Comparison of ENCODE assay signal across 10 cellular contexts in genomic region chr2:11754705-11755026, GRCh38. TPM values are rescaled to one million over a fixed set of nuclear protein-coding genes. Genes with fewer than 3 reads are reported as not detected.
DNase-seq lines count a peak whose midpoint lies in the region; ATAC-seq and TF ChIP-seq lines count a peak whose summit lies in the region.
"Had no signal": no experiment of that assay in that cellular context is flagged by ENCODE, and none has a peak within 500 bp of the region (broad histone marks: within the 10 kb centered on the region; RNA-seq: fewer than 3 reads in every experiment).

No MANE protein-coding gene starts in this region.

- H3K27me3 Mint-ChIP-seq in T-helper 1 cell treated with Interleukin-12 subunit alpha and Interleukin-12 subunit beta and Interleukin-4 antibody, amounts not matched to agents 30 μg/mL and 1 μg/mL, for 36 hours (ENCODE audit: low read depth): no peaks in the 10 kb centered on the region
- no peaks in the 10 kb centered on the region for H3K27me3 Mint-ChIP-seq in central memory CD8-positive, alpha-beta T cell

- H3K4me1 Mint-ChIP-seq in T-helper 1 cell treated with Interleukin-12 subunit alpha and Interleukin-12 subunit beta and Interleukin-4 antibody, amounts not matched to agents 30 μg/mL and 1 μg/mL, for 36 hours (ENCODE audit: low read depth): peaks cover 77% of the 10 kb centered on the region
- H3K4me1 Mint-ChIP-seq in central memory CD8-positive, alpha-beta T cell: peaks cover 71% of the 10 kb centered on the region

- no peaks in the 10 kb centered on the region for H3K36me3 ChIP-seq in smooth muscle cell (ENCODE audit: low read depth)
- H3K36me3 ChIP-seq: left lung had no signal

- no peaks in the 10 kb centered on the region for H3K27me3 ChIP-seq in smooth muscle cell (ENCODE audit: low read depth)
- H3K27me3 ChIP-seq: left lung had no signal

- DNase-seq in T-helper 1 cell (no peak), NAMALWA (ENCODE audit: low spot score) (peak; percentile 48), smooth muscle cell (lab: John Stamatoyannopoulos, UW; ENCODE audit: unreplicated experiment) (no peak), AG08395 (ENCODE audit: low spot score) (no peak), NCI-H526 (lab: John Stamatoyannopoulos, UW) (no peak)
- DNase-seq in central memory CD8-positive, alpha-beta T cell (ENCODE audit: low spot score in 2 of 2): no peak
- DNase-seq: H7, left lung had no signal

- H3K79me2 ChIP-seq in smooth muscle cell (ENCODE audit: low read depth): peaks cover 72% of the 10 kb centered on the region

- no peak overlapping the region for H3K4me3 ChIP-seq in smooth muscle cell
- H3K4me3 ChIP-seq: left lung had no signal

- H3K27ac ChIP-seq in smooth muscle cell (ENCODE audit: low read depth): no peak overlapping the region

- peak overlapping the region; percentile 96 for H3K27ac Mint-ChIP-seq in T-helper 1 cell treated with Interleukin-12 subunit alpha and Interleukin-12 subunit beta and Interleukin-4 antibody, amounts not matched to agents 30 μg/mL and 1 μg/mL, for 36 hours
- peak overlapping the region; percentile 93 for H3K27ac Mint-ChIP-seq in central memory CD8-positive, alpha-beta T cell (ENCODE audit: low read depth)

- no peaks in the 10 kb centered on the region for H3K9me3 Mint-ChIP-seq in T-helper 1 cell treated with Interleukin-12 subunit alpha and Interleukin-12 subunit beta and Interleukin-4 antibody, amounts not matched to agents 30 μg/mL and 1 μg/mL, for 36 hours
- no peaks in the 10 kb centered on the region for H3K9me3 Mint-ChIP-seq in central memory CD8-positive, alpha-beta T cell

- H3K9ac ChIP-seq in smooth muscle cell (ENCODE audit: low read depth): no peak overlapping the region

- no peak for TF ChIP-seq CTCF in smooth muscle cell (IDR thresholded peaks at IDR 0.05; ENCODE audit: borderline replicate concordance, insufficient read depth, poor library complexity, severe bottlenecking)

- peaks cover 88% of the 10 kb centered on the region for H4K20me1 ChIP-seq in smooth muscle cell (ENCODE audit: low read depth)

- H3K4me1 ChIP-seq in smooth muscle cell (ENCODE audit: low read depth): peaks cover 8% of the 10 kb centered on the region

- peak overlapping the region; percentile 75 for H3K4me3 Mint-ChIP-seq in T-helper 1 cell treated with Interleukin-12 subunit alpha and Interleukin-12 subunit beta and Interleukin-4 antibody, amounts not matched to agents 30 μg/mL and 1 μg/mL, for 36 hours
- peak overlapping the region; percentile 78 for H3K4me3 Mint-ChIP-seq in central memory CD8-positive, alpha-beta T cell

- peaks cover 5% of the 10 kb centered on the region for H3F3A ChIP-seq in smooth muscle cell (ENCODE audit: low read depth)

- peak overlapping the region; percentile 4 for H3K4me2 ChIP-seq in smooth muscle cell

- no peak for ATAC-seq in central memory CD8-positive, alpha-beta T cell (replicated peaks; ENCODE audit: extremely low read depth, poor library complexity, severe bottlenecking)
- ATAC-seq in GM18868 (IDR thresholded peaks at IDR 0.05; ENCODE audit: unreplicated experiment): no peak

- no peaks in the 10 kb centered on the region for H3K9me3 ChIP-seq in smooth muscle cell (replicated peaks; ENCODE audit: low read depth)
- H3K9me3 ChIP-seq: left lung had no signal

- no peak overlapping the region for H2AFZ ChIP-seq in smooth muscle cell (ENCODE audit: low read depth)

- WGBS in smooth muscle cell (ENCODE audit: low lambda C conversion rate): 54% methylated on average over 2 of the region's 2 CpGs

- peaks cover 21% of the 10 kb centered on the region for H3K36me3 Mint-ChIP-seq in T-helper 1 cell treated with Interleukin-12 subunit alpha and Interleukin-12 subunit beta and Interleukin-4 antibody, amounts not matched to agents 30 μg/mL and 1 μg/mL, for 36 hours (ENCODE audit: low read depth)
- peaks cover 16% of the 10 kb centered on the region for H3K36me3 Mint-ChIP-seq in central memory CD8-positive, alpha-beta T cell (ENCODE audit: insufficient read depth)

RNA-seq across cellular contexts. Expression of gene LPIN1, which starts 8.2 kb away (rescaled TPM):
- 13.8 and 23.4 TPM in 2 replicates for total RNA-seq in smooth muscle cell
- 11.7 and 17.9 TPM in 2 replicates for polyA plus RNA-seq in smooth muscle cell
